9 cellular contexts compared by ENCODE assay signal in genomic region chr3:30342319-30343060, GRCh38.
DNase-seq lines count a peak whose midpoint lies in the region; ATAC-seq, FAIRE-seq and TF ChIP-seq lines count a peak whose summit lies in the region.
"Had no signal": no experiment of that assay in that cellular context is flagged by ENCODE, and none has a peak within 500 bp of the region (broad histone marks: within the 10 kb centered on the region; RNA-seq: fewer than 3 reads in every experiment).

No MANE protein-coding gene starts in this region.

- FAIRE-seq in H54 (lab: Jason Lieb, UNC), result peak; percentile 99

- peaks cover 2% of the 10 kb centered on the region for H3K9me3 ChIP-seq in T-helper 17 cell (ENCODE audit: control insufficient read depth, low read length, poor library complexity, severe bottlenecking)

- no peak for ATAC-seq in T-helper 17 cell

- H3K4me3 Mint-ChIP-seq in T-helper 17 cell, result no peak overlapping the region
- H3K4me3 Mint-ChIP-seq: central memory CD8-positive, alpha-beta T cell had no signal

- no peaks in the 10 kb centered on the region for H3K27me3 Mint-ChIP-seq in T-helper 17 cell
- H3K27me3 Mint-ChIP-seq: central memory CD8-positive, alpha-beta T cell had no signal

- H3K27ac Mint-ChIP-seq in T-helper 17 cell, result no peak overlapping the region

- peaks cover 7% of the 10 kb centered on the region for H3K4me1 Mint-ChIP-seq in T-helper 17 cell

- peak overlapping the region in 17 of 21 experiments; percentile 2 to 77 (median 55) for H3K27ac ChIP-seq in skin epidermis

- no peak overlapping the region for H3K4me3 ChIP-seq in skin epidermis

- TF ChIP-seq POLR2A in H54 (IDR thresholded peaks at IDR 0.05; ENCODE audit: low read depth, low read length), result no peak

- no peaks in the 10 kb centered on the region for H3K36me3 Mint-ChIP-seq in T-helper 17 cell (ENCODE audit: low read depth)

- DNase-seq in H54 (ENCODE audit: insufficient read length, low spot score) (no peak), SW 1271 (lab: John Stamatoyannopoulos, UW) (peak; percentile 95 to 97), glomerular visceral epithelial cell (ENCODE audit: extremely low spot score) (peak; percentile 81), HuH-7.5 (ENCODE audit: low spot score) (no peak), T-helper 17 cell (no peak), C1 segment of cervical spinal cord (lab: John Stamatoyannopoulos, UW) (no peak), HUDEP-2 (lab: John Stamatoyannopoulos, UW; ENCODE audit: unreplicated experiment in 76 of 76) (no peak)

Comparison
In these comparisons a context has a peak if more than half of its experiments do, and no peak if none do; other contexts are left out.
1. DNase-seq: peak in SW 1271 (2 of 2) and glomerular visceral epithelial cell (single experiment); none in H54 (single experiment), HuH-7.5 (single experiment), T-helper 17 cell (0 of 3), C1 segment of cervical spinal cord (0 of 14) and HUDEP-2 (0 of 76).